In the genomic region with DNA sequence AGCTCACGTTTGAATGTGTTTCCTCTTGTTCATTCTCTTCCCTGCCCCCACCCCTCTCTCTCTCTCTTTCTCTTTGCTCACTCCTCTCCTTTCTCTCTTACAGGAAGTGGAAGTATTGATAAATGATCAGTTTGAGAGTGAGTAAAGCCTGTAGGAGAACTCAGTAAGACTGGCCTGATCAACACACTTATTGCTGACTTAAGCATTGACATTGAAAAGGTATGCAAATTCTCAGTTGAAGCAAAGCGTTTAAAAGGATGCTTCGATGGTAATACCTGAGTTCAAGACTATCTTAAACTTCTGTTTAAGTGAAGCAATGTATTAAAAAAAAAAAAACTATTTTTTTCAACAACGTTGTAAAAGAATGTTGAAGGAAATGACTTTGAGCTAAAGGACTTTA, we compare ENCODE assay signal across 7 cellular contexts.
"Had no signal": no experiment of that assay in that cellular context is flagged by ENCODE, and none has a peak within 500 bp of the region (broad histone marks: within the 10 kb centered on the region; RNA-seq: fewer than 3 reads in every experiment).

No MANE protein-coding gene starts in this region.

- H3K4me2 ChIP-seq: KMS-11 had no signal

- ATAC-seq: K562 had no signal

- H3K9ac ChIP-seq: KMS-11 had no signal

- FAIRE-seq: HTR-8/SVneo, K562 had no signal

- H3K4me3 ChIP-seq: K562 had no signal

- DNase-seq: IMR-90, KBM-7, KG1 had no signal

- H3K27ac ChIP-seq: HL-60, KMS-11 had no signal
